1 cellular context compared by ENCODE assay signal in genomic region chr2:64985457-64985856, GRCh38.
TF ChIP-seq lines count a peak whose summit lies in the region.

No MANE protein-coding gene starts in this region.

TF ChIP-seq in GM12878, 131 proteins besides CTCF, POLR2A, EP300 and RAD21 (continued from another document):
- TF ChIP-seq, protein P1, sequence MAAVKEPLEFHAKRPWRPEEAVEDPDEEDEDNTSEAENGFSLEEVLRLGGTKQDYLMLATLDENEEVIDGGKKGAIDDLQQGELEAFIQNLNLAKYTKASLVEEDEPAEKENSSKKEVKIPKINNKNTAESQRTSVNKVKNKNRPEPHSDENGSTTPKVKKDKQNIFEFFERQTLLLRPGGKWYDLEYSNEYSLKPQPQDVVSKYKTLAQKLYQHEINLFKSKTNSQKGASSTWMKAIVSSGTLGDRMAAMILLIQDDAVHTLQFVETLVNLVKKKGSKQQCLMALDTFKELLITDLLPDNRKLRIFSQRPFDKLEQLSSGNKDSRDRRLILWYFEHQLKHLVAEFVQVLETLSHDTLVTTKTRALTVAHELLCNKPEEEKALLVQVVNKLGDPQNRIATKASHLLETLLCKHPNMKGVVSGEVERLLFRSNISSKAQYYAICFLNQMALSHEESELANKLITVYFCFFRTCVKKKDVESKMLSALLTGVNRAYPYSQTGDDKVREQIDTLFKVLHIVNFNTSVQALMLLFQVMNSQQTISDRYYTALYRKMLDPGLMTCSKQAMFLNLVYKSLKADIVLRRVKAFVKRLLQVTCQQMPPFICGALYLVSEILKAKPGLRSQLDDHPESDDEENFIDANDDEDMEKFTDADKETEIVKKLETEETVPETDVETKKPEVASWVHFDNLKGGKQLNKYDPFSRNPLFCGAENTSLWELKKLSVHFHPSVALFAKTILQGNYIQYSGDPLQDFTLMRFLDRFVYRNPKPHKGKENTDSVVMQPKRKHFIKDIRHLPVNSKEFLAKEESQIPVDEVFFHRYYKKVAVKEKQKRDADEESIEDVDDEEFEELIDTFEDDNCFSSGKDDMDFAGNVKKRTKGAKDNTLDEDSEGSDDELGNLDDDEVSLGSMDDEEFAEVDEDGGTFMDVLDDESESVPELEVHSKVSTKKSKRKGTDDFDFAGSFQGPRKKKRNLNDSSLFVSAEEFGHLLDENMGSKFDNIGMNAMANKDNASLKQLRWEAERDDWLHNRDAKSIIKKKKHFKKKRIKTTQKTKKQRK (IDR thresholded peaks at IDR 0.05; ENCODE audit: low read depth, low read length): no peak
- no peak for TF ChIP-seq WRNIP1 (IDR thresholded peaks at IDR 0.05; ENCODE audit: borderline replicate concordance, low read depth, low read length)
- no peak for TF ChIP-seq NFXL1 (IDR thresholded peaks at IDR 0.05; ENCODE audit: borderline replicate concordance)
- no peak for TF ChIP-seq SIN3A (IDR thresholded peaks at IDR 0.05; ENCODE audit: low read depth, low read length)
- no peak for TF ChIP-seq LARP7 (IDR thresholded peaks at IDR 0.05)
- TF ChIP-seq SUZ12 (IDR thresholded peaks at IDR 0.05; ENCODE audit: unreplicated experiment): no peak
- TF ChIP-seq MEF2A (IDR thresholded peaks at IDR 0.05; ENCODE audit: insufficient read depth, low read depth, low read length): no peak
- no peak for TF ChIP-seq ZNF592 (IDR thresholded peaks at IDR 0.05)
- TF ChIP-seq, protein P2, sequence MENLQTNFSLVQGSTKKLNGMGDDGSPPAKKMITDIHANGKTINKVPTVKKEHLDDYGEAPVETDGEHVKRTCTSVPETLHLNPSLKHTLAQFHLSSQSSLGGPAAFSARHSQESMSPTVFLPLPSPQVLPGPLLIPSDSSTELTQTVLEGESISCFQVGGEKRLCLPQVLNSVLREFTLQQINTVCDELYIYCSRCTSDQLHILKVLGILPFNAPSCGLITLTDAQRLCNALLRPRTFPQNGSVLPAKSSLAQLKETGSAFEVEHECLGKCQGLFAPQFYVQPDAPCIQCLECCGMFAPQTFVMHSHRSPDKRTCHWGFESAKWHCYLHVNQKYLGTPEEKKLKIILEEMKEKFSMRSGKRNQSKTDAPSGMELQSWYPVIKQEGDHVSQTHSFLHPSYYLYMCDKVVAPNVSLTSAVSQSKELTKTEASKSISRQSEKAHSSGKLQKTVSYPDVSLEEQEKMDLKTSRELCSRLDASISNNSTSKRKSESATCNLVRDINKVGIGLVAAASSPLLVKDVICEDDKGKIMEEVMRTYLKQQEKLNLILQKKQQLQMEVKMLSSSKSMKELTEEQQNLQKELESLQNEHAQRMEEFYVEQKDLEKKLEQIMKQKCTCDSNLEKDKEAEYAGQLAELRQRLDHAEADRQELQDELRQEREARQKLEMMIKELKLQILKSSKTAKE (IDR thresholded peaks at IDR 0.05; ENCODE audit: low read depth, poor library complexity, severe bottlenecking): no peak
- TF ChIP-seq CBX5 (IDR thresholded peaks at IDR 0.05; ENCODE audit: low read depth): no peak
- TF ChIP-seq ZNF217 (IDR thresholded peaks at IDR 0.05): no peak
- TF ChIP-seq BHLHE40 (IDR thresholded peaks at IDR 0.05; ENCODE audit: borderline replicate concordance in 1 of 2, low read depth in 2 of 2, low read length in 1 of 2): peak in 1 of 2 experiments; percentile 26; a peak in 1 of 4 replicates
- no peak for TF ChIP-seq BACH1 (IDR thresholded peaks at IDR 0.05; ENCODE audit: borderline replicate concordance)
